Comparison of ENCODE assay signal across 10 cellular contexts in genomic region chr9:131500377-131500776, GRCh38. TPM values are rescaled to one million over a fixed set of nuclear protein-coding genes. Genes with fewer than 3 reads are reported as not detected.
DNase-seq lines count a peak whose midpoint lies in the region; ATAC-seq, FAIRE-seq and TF ChIP-seq lines count a peak whose summit lies in the region.
"Had no signal": no experiment of that assay in that cellular context is flagged by ENCODE, and none has a peak within 500 bp of the region (broad histone marks: within the 10 kb centered on the region; RNA-seq: fewer than 3 reads in every experiment).

No MANE protein-coding gene starts in this region.

- no peaks in the 10 kb centered on the region for H3K9me2 ChIP-seq in GM23338 (ENCODE audit: insufficient read depth)

- no peak for TF ChIP-seq CTCF in GM23338 (conservative IDR thresholded peaks at IDR 0.05; ENCODE audit: low read depth in 2 of 2)
- no peak for TF ChIP-seq CTCF in bronchial epithelial cell (IDR thresholded peaks at IDR 0.05; ENCODE audit: insufficient read depth, low read length, severe bottlenecking)
- no peak for TF ChIP-seq CTCF in lower leg skin (IDR thresholded peaks at IDR 0.05)

- H2AFZ ChIP-seq in GM23338, result no peak overlapping the region

- H3K4me2 ChIP-seq in GM23338, result no peak overlapping the region

- H3K4me3 Mint-ChIP-seq in GM23338, result no peak overlapping the region
- peak overlapping the region; percentile 98 for H3K4me3 Mint-ChIP-seq in activated CD4-positive, alpha-beta T cell treated with anti-CD3 and anti-CD28 coated beads, Interleukin-2, amount 10 ng/mL, durations not matched to agents 7 days and 5 days

- intact Hi-C loops in lower leg skin (cut with DNase I; ENCODE audit: low total_unique reads), result no loop called here

- H3K27me3 ChIP-seq in GM23338 (ENCODE audit: insufficient read depth), result no peaks in the 10 kb centered on the region; the same call in 1 of the 2 replicates
- no peaks in the 10 kb centered on the region for H3K27me3 ChIP-seq in bronchial epithelial cell (ENCODE audit: control insufficient read depth, insufficient read depth, low read length)
- H3K27me3 ChIP-seq: foreskin keratinocyte had no signal

- ATAC-seq in GM23338 (no peak), SK-N-SH treated with all-trans-retinoic acid at 6 μM for 48 hours (no peak)

- H3F3A ChIP-seq in GM23338 (replicated peaks; ENCODE audit: low read depth), result peaks cover 56% of the 10 kb centered on the region

- POLR2A ChIA-PET in activated CD4-positive, alpha-beta T cell treated with anti-CD3 and anti-CD28 coated beads, Interleukin-2, amount 10 ng/mL, durations not matched to agents 7 days and 5 days (lab: Charles Lee), result interaction anchor here (1.0 kb wide), 1 partner anchor 127 kb away, joined by 3 read pairs; no protein-coding TSS in a partner anchor

- H3K79me2 ChIP-seq in GM23338 (replicated peaks; ENCODE audit: insufficient read depth), result peaks cover 6% of the 10 kb centered on the region

- DNase-seq in GM23338 (ENCODE audit: low spot score) (no peak), bronchial epithelial cell (ENCODE audit: low read depth) (peak; percentile 34), inferior parietal cortex (ENCODE audit: extremely low spot score) (no peak), lower leg skin (ENCODE audit: low spot score in 2 of 2) (no peak), globus pallidus (ENCODE audit: low spot score) (no peak)
- DNase-seq in activated CD4-positive, alpha-beta T cell treated with anti-CD3 and anti-CD28 coated beads, Interleukin-2, amount 10 ng/mL, durations not matched to agents 7 days and 5 days, result peak; percentile 87
- peak; percentile 50 for DNase-seq in stimulated activated CD4-positive, alpha-beta T cell treated with anti-CD3 and anti-CD28 coated beads, Interleukin-2, amount 100 ng/mL, for 4 hours (ENCODE audit: low read depth)

- peaks cover 9% of the 10 kb centered on the region; the same call in 1 of the 2 replicates for H3K4me1 ChIP-seq in GM23338 (ENCODE audit: insufficient read depth)
- H3K4me1 ChIP-seq: foreskin keratinocyte had no signal

- H3K36me3 Mint-ChIP-seq in GM23338 (ENCODE audit: low read depth), result peaks cover 59% of the 10 kb centered on the region
- H3K36me3 Mint-ChIP-seq in activated CD4-positive, alpha-beta T cell treated with anti-CD3 and anti-CD28 coated beads, Interleukin-2, amount 10 ng/mL, durations not matched to agents 7 days and 5 days (ENCODE audit: low read depth), result peaks cover 41% of the 10 kb centered on the region

- peaks cover 35% of the 10 kb centered on the region for H3K36me3 ChIP-seq in GM23338 (ENCODE audit: insufficient read depth)
- H3K36me3 ChIP-seq in bronchial epithelial cell (ENCODE audit: control insufficient read depth, insufficient read depth, low read length), result peaks cover 24% of the 10 kb centered on the region

- no peak for FAIRE-seq in bronchial epithelial cell (lab: Jason Lieb, UNC)

- peak overlapping the region; percentile 88 for H3K27ac Mint-ChIP-seq in GM23338
- H3K27ac Mint-ChIP-seq in activated CD4-positive, alpha-beta T cell treated with anti-CD3 and anti-CD28 coated beads, Interleukin-2, amount 10 ng/mL, durations not matched to agents 7 days and 5 days, result peak overlapping the region; percentile 93

- CTCF ChIA-PET in activated CD4-positive, alpha-beta T cell treated with anti-CD3 and anti-CD28 coated beads, Interleukin-2, amount 10 ng/mL, durations not matched to agents 7 days and 5 days (lab: Charles Lee), result interaction anchor here (0.7 to 2.3 kb wide), 12 partner anchors 9 to 240 kb away, joined by 3 to 7 read pairs (median 4); partner anchors contain the start of gene RAPGEF1

- peaks cover 21% of the 10 kb centered on the region for H3K4me1 Mint-ChIP-seq in GM23338
- peaks cover 72% of the 10 kb centered on the region for H3K4me1 Mint-ChIP-seq in activated CD4-positive, alpha-beta T cell treated with anti-CD3 and anti-CD28 coated beads, Interleukin-2, amount 10 ng/mL, durations not matched to agents 7 days and 5 days

- H3K9me3 Mint-ChIP-seq in GM23338, result no peaks in the 10 kb centered on the region; the same call in 2 of the 3 replicates
- no peaks in the 10 kb centered on the region for H3K9me3 Mint-ChIP-seq in activated CD4-positive, alpha-beta T cell treated with anti-CD3 and anti-CD28 coated beads, Interleukin-2, amount 10 ng/mL, durations not matched to agents 7 days and 5 days

- TF ChIP-seq POLR2A in lower leg skin (IDR thresholded peaks at IDR 0.05), result no peak

- 63 to 68% methylated on average over 12 of the region's 12 CpGs for WGBS in lower leg skin, 2 donors

- peaks cover 49% of the 10 kb centered on the region for H3K27me3 Mint-ChIP-seq in GM23338 (ENCODE audit: insufficient read depth, low read depth, poor library complexity)
- no peaks in the 10 kb centered on the region for H3K27me3 Mint-ChIP-seq in activated CD4-positive, alpha-beta T cell treated with anti-CD3 and anti-CD28 coated beads, Interleukin-2, amount 10 ng/mL, durations not matched to agents 7 days and 5 days

- H3K4me3 ChIP-seq in GM23338 (no peak overlapping the region), bronchial epithelial cell (ENCODE audit: low read depth, low read length) (no peak overlapping the region), lower leg skin (ENCODE audit: low read depth, poor library complexity, severe bottlenecking) (no peak overlapping the region)

- H3K27ac ChIP-seq in GM23338 (ENCODE audit: low read depth), result peak overlapping the region; percentile 72; the same call in 1 of the 2 replicates
- H3K27ac ChIP-seq: foreskin keratinocyte had no signal

- H4K20me1 ChIP-seq in GM23338 (replicated peaks; ENCODE audit: insufficient read depth), result peaks cover 24% of the 10 kb centered on the region

TF ChIP-seq in GM23338, 12 proteins besides CTCF, POLR2A, EP300 and RAD21 (continues in another document):
- TF ChIP-seq NANOG (IDR thresholded peaks at IDR 0.05; ENCODE audit: borderline replicate concordance), result no peak
- no peak for TF ChIP-seq JUNB (IDR thresholded peaks at IDR 0.05; ENCODE audit: unreplicated experiment)
- no peak for TF ChIP-seq STAT1 (IDR thresholded peaks at IDR 0.05; ENCODE audit: unreplicated experiment)

TF ChIP-seq in SK-N-SH treated with all-trans-retinoic acid at 6 μM for 48 hours, 23 proteins besides CTCF, POLR2A, EP300 and RAD21 (continues in another document):
- TF ChIP-seq ZC3H10 (CRISPR knock-in tag; IDR thresholded peaks at IDR 0.05), result no peak
- TF ChIP-seq CREB5 (CRISPR knock-in tag; IDR thresholded peaks at IDR 0.05; ENCODE audit: low read depth), result no peak
- TF ChIP-seq RARB (CRISPR knock-in tag; IDR thresholded peaks at IDR 0.05), result no peak
- TF ChIP-seq ZNF70 (CRISPR knock-in tag; IDR thresholded peaks at IDR 0.05), result no peak
- TF ChIP-seq ZFP30 (CRISPR knock-in tag; IDR thresholded peaks at IDR 0.05), result no peak
- TF ChIP-seq ZFP3 (CRISPR knock-in tag; IDR thresholded peaks at IDR 0.05), result no peak
- no peak for TF ChIP-seq GLIS3 (CRISPR knock-in tag; IDR thresholded peaks at IDR 0.05)
- no peak for TF ChIP-seq BACH2 (CRISPR knock-in tag; IDR thresholded peaks at IDR 0.05; ENCODE audit: borderline replicate concordance)
- no peak for TF ChIP-seq TOX (CRISPR knock-in tag; IDR thresholded peaks at IDR 0.05; ENCODE audit: borderline replicate concordance)
- no peak for TF ChIP-seq ZNF565 (CRISPR knock-in tag; conservative IDR thresholded peaks at IDR 0.05; ENCODE audit: low read depth)

RNA-seq across cellular contexts. Expression of gene POMT1, which starts 2.3 kb away (rescaled TPM):
- total RNA-seq in GM23338 (2014; rRNA removed; shearing (Covaris generic)), result 23.7 and 32.4 TPM in 2 replicates
- polyA plus RNA-seq in GM23338 (2016; fragmentation: Nextera tagmentation; extraction: Ambion mirVana), result 17.7 and 20.2 TPM in 2 replicates
- 10 to 100 TPM; 47.7 to 54.1 TPM for total RNA-seq in activated CD4-positive, alpha-beta T cell treated with anti-CD3 and anti-CD28 coated beads, Interleukin-2, amount 10 ng/mL, durations not matched to agents 7 days and 5 days
- total RNA-seq in bronchial epithelial cell (13.7 and 16.3 TPM in 2 replicates), lower leg skin (10 to 100 TPM; 23.9 to 29.0 (median 26.6) TPM)

RNA-seq across cellular contexts. Expression of gene UCK1, which starts 30.7 kb away (rescaled TPM):
- 34.6 and 35.9 TPM in 2 replicates for total RNA-seq in GM23338 (2014; rRNA removed; shearing (Covaris generic))
- polyA plus RNA-seq in GM23338 (2016; fragmentation: Nextera tagmentation; extraction: Ambion mirVana), result 23.4 and 24.8 TPM in 2 replicates
- total RNA-seq in activated CD4-positive, alpha-beta T cell treated with anti-CD3 and anti-CD28 coated beads, Interleukin-2, amount 10 ng/mL, durations not matched to agents 7 days and 5 days, result 10 to 100 TPM; 35.9 to 39.5 TPM
- total RNA-seq in bronchial epithelial cell (15.0 and 16.1 TPM in 2 replicates), lower leg skin (10 to 100 TPM; 22.0 to 35.1 (median 25.4) TPM)

RNA-seq across cellular contexts. Expression of gene PRRT1B, which starts 44.9 kb away (rescaled TPM):
- total RNA-seq in GM23338 (2014; rRNA removed; shearing (Covaris generic)), result 0.24 TPM in 1 of 2 replicates, not detected in the other
- polyA plus RNA-seq in GM23338 (2016; fragmentation: Nextera tagmentation; extraction: Ambion mirVana), result not detected in 2 replicates
- total RNA-seq in activated CD4-positive, alpha-beta T cell treated with anti-CD3 and anti-CD28 coated beads, Interleukin-2, amount 10 ng/mL, durations not matched to agents 7 days and 5 days, result not detected
- total RNA-seq in bronchial epithelial cell (not detected in 2 replicates), lower leg skin (not detected)
- total RNA-seq: foreskin keratinocyte, LHCN-M2 had no signal
- polyA plus RNA-seq: foreskin keratinocyte had no signal

Comparison
In these comparisons a context has a peak if more than half of its experiments do, and no peak if none do; other contexts are left out.
1. DNase-seq: peak in activated CD4-positive, alpha-beta T cell treated with anti-CD3 and anti-CD28 coated beads, Interleukin-2, amount 10 ng/mL, durations not matched to agents 7 days and 5 days (single experiment), bronchial epithelial cell (single experiment) and stimulated activated CD4-positive, alpha-beta T cell treated with anti-CD3 and anti-CD28 coated beads, Interleukin-2, amount 100 ng/mL, for 4 hours (single experiment); none in GM23338 (single experiment), inferior parietal cortex (single experiment), lower leg skin (0 of 2) and globus pallidus (single experiment).